21 cellular contexts compared by ENCODE assay signal in genomic region chr5:179902763-179903158, GRCh38.
"Had no signal": no experiment of that assay in that cellular context is flagged by ENCODE, and none has a peak within 500 bp of the region (broad histone marks: within the 10 kb centered on the region; RNA-seq: fewer than 3 reads in every experiment).

No MANE protein-coding gene starts in this region.

- H3K4me3 Mint-ChIP-seq: natural killer cell had no signal

- H3K27me3 ChIP-seq: esophagus muscularis mucosa, gastrocnemius medialis, heart right ventricle, right atrium auricular region, sigmoid colon, transverse colon had no signal

- H3K27ac ChIP-seq: esophagus muscularis mucosa, heart right ventricle, parathyroid adenoma, right atrium auricular region, sigmoid colon, skin epidermis, transverse colon had no signal

- H2AFZ ChIP-seq: parathyroid adenoma had no signal

- ATAC-seq: left lobe of liver, mucosa of descending colon, natural killer cell had no signal

- H3K36me3 Mint-ChIP-seq: natural killer cell had no signal

- H3K9me3 Mint-ChIP-seq: natural killer cell, neural crest cell had no signal

- H3K9ac ChIP-seq: parathyroid adenoma had no signal

- FAIRE-seq: endometrium, islet of Langerhans had no signal

- DNase-seq: caudate nucleus; cortex of kidney; effector memory CD4-positive, alpha-beta T cell; gastrocnemius medialis; heart right ventricle; mammary epithelial cell; mucosa of descending colon; natural killer cell; occipital lobe; sigmoid colon; stimulated activated CD4-positive, alpha-beta T cell treated with anti-CD3 and anti-CD28 coated beads, Interleukin-12 subunit alpha, Interleukin-12 subunit beta, amount 100 ng/mL, for 4 hours; stimulated activated naive CD4-positive, alpha-beta T cell treated with Interleukin-2 at 50 U/mL for 16 hours; transverse colon had no signal

- H3K4me3 ChIP-seq: esophagus muscularis mucosa, gastrocnemius medialis, heart right ventricle, mucosa of descending colon, right atrium auricular region, sigmoid colon, skin epidermis, transverse colon had no signal

- H3K9me3 ChIP-seq: esophagus muscularis mucosa, gastrocnemius medialis, heart right ventricle, mucosa of descending colon, right atrium auricular region, sigmoid colon, transverse colon had no signal
